In the genomic region with DNA sequence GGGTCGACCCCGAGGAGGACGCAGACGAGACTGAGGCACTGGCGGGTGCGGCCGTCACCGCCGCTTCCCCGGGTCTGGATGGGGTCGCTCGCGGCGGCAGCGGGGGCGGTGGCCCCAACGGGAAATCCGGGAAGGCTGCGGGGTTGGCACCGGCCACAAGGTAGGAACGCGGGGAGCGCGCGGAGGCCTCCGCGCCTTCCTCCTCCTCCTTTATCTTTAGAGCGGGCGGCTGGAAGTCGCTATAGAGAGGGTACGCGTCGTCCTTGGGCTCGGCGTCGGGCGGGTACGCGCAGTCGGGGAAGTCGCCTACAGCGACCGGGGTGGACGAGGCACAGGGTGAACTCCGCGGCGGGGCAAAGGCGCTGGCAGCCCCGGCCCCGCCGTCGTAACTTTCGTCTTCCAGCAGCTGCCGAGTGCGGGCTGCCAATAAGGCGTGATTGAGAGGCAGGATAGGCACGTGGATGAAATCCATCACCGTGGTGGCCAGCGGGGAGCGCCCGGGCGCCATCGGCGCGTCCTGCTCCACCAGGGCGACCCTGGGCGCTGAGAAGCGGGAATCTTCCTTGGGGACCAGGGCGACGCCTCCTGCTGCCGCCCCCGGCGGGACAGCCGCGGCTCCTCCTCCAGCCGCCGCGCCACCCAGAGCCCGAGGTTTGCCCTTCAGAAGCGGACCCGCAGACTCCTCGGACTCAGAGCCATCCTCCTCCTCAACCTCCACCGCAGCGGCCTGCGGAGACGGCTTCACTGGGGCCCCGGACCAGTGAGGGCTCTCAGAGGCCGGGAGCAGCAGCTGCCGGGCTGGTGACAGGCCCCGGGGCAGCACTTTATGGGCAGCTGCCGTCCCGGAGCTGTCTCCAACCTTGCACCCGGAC, we compare ENCODE assay signal across 8 cellular contexts. TPM values are rescaled to one million over a fixed set of nuclear protein-coding genes. Genes with fewer than 3 reads are reported as not detected.
A peak's percentile ranks its signal among the peaks of the same experiment; 100 is the strongest.
DNase-seq lines count a peak whose midpoint lies in the region; ATAC-seq and TF ChIP-seq lines count a peak whose summit lies in the region.

No MANE protein-coding gene starts in this region.

- TF ChIP-seq POLR2A in vagina (IDR thresholded peaks at IDR 0.05): no peak

- intact Hi-C loops in MCF 10A (cut with micrococcal nuclease): no loop called here
- intact Hi-C loops in vagina (cut with DNase I): loop anchor here (10.0 kb wide), 1 partner anchor 443 kb away; the partner anchor contains the start of gene ARHGAP42

- H3K9me3 ChIP-seq in mesodermal cell (ENCODE audit: control insufficient read depth, low read length): no peaks in the 10 kb centered on the region
- no peaks in the 10 kb centered on the region for H3K9me3 ChIP-seq in vagina

- CTCF ChIA-PET in MCF 10A (lab: Yijun Ruan, JAX): no interaction called here

- H3K27me3 Mint-ChIP-seq in MCF 10A (ENCODE audit: insufficient read depth, unreplicated experiment): peaks cover 12% of the 10 kb centered on the region

- H3K36me3 Mint-ChIP-seq in MCF 10A (ENCODE audit: insufficient read depth, unreplicated experiment): no peaks in the 10 kb centered on the region

- POLR2A ChIA-PET in MCF 10A (lab: Yijun Ruan, JAX): no interaction called here

- no peaks in the 10 kb centered on the region for H3K4me1 Mint-ChIP-seq in MCF 10A (ENCODE audit: insufficient read depth, unreplicated experiment)

- H3K4me1 ChIP-seq in mesodermal cell (ENCODE audit: control insufficient read depth, insufficient read depth, low read length, poor library complexity, severe bottlenecking) (peaks cover 8% of the 10 kb centered on the region), vagina (no peaks in the 10 kb centered on the region)

- no TSS peak for BruUV-seq in MCF 10A (replicated peaks; lab: Mats Ljungman, UMichigan)

- WGBS in mesodermal cell (ENCODE audit: insufficient coverage in 2 of 2), 2 experiments: 1% methylated on average over 53 to 67 of the region's 93 CpGs

- DNase-seq in T47D (ENCODE audit: low read depth in 1 of 2, low spot score in 1 of 2): peak; percentile 43 to 73
- DNase-seq in MCF 10A (ENCODE audit: unreplicated experiment): no peak
- peak; percentile 74 for DNase-seq in ecto neural progenitor cell (ENCODE audit: low spot score)
- DNase-seq in vagina (ENCODE audit: extremely low spot score in 2 of 2): no peak

- no peak overlapping the region for H3K4me3 Mint-ChIP-seq in MCF 10A (ENCODE audit: unreplicated experiment)

- no peaks in the 10 kb centered on the region for H3K27me3 ChIP-seq in vagina

- no peaks in the 10 kb centered on the region for H3K9me3 Mint-ChIP-seq in MCF 10A (ENCODE audit: unreplicated experiment)

- no peak overlapping the region for H3K27ac ChIP-seq in mesodermal cell (ENCODE audit: low read depth, low read length, severe bottlenecking)
- peak overlapping the region; percentile 93 for H3K27ac ChIP-seq in vagina

- H3K36me3 ChIP-seq in mesodermal cell (ENCODE audit: control insufficient read depth, insufficient read depth, low read length) (no peaks in the 10 kb centered on the region), vagina (no peaks in the 10 kb centered on the region)

- H3K4me3 ChIP-seq in mesodermal cell (ENCODE audit: extremely low read depth, insufficient read depth, low read length, poor library complexity, severe bottlenecking): peak overlapping the region; percentile 38
- H3K4me3 ChIP-seq in vagina: peak overlapping the region; percentile 58 to 78

- TF ChIP-seq CTCF in MCF 10A (IDR thresholded peaks at IDR 0.05; ENCODE audit: unreplicated experiment) (no peak), vagina (IDR thresholded peaks at IDR 0.05) (no peak)

- in situ Hi-C loops in T47D (cut with HindIII; ENCODE audit: low pct_unique_long_range_greater_than_20kb, low sequenced_read_pairs): no loop called here

- no peak for ATAC-seq in HG03565 (IDR thresholded peaks at IDR 0.05; ENCODE audit: unreplicated experiment)
- no peak for ATAC-seq in GM21576 (IDR thresholded peaks at IDR 0.05; ENCODE audit: unreplicated experiment)
- ATAC-seq in HG03521 (IDR thresholded peaks at IDR 0.05; ENCODE audit: unreplicated experiment): no peak

- no peak overlapping the region for H3K27ac Mint-ChIP-seq in MCF 10A (ENCODE audit: low read depth, unreplicated experiment)

RNA-seq across cellular contexts. Expression of gene PGR, which starts 1.7 kb away (rescaled TPM):
- total RNA-seq in MCF 10A (2022) (not detected in 2 replicates), vagina (34.4 TPM)
- polyA plus RNA-seq in mesodermal cell (2013, experiment 1 of 2): not detected
- not detected for polyA plus RNA-seq in mesodermal cell (2013, experiment 2 of 2)

Comparison
In these comparisons a context has a peak if more than half of its experiments do, and no peak if none do; other contexts are left out.
1. DNase-seq: peak in T47D (2 of 2) and ecto neural progenitor cell (single experiment); none in MCF 10A (single experiment) and vagina (0 of 2).
2. RNA of gene PGR, which starts 1.7 kb away (total RNA-seq): 34.4 TPM in vagina (single experiment); not detected in MCF 10A; every median in the first group is over 10 times any median in the second.